Comparison of ENCODE assay signal across 9 cellular contexts in the genomic region with DNA sequence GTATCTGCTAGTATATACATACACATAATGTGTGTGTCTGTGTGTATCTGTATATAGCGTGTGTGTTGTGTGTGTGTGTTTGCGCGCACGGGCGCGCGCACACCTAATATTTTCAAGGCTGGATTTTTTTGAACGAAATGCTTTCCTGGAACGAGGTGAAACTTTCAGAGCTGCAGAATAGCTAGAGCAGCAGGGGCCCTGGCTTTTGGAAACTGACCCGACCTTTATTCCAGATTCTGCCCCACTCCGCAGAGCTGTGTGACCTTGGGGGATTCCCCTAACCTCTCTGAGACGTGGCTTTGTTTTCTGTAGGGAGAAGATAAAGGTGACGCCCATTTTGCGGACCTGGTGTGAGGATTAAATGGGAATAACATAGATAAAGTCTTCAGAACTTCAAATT. TPM values are rescaled to one million over a fixed set of nuclear protein-coding genes. Genes with fewer than 3 reads are reported as not detected.
DNase-seq lines count a peak whose midpoint lies in the region; ATAC-seq and TF ChIP-seq lines count a peak whose summit lies in the region.
"Had no signal": no experiment of that assay in that cellular context is flagged by ENCODE, and none has a peak within 500 bp of the region (broad histone marks: within the 10 kb centered on the region; RNA-seq: fewer than 3 reads in every experiment).

No MANE protein-coding gene starts in this region.

- DNase-seq in DMS53 (lab: John Stamatoyannopoulos, UW) (peak; percentile 44), DMS53 treated with DMSO at 0.1 percent for 48 hours (lab: John Stamatoyannopoulos, UW; ENCODE audit: unreplicated experiment) (no peak), fibroblast of pulmonary artery (ENCODE audit: low read depth) (peak; percentile 12), ovary (peak in 2 of 5 donors; percentile 24 to 56), dedifferentiated amniotic fluid mesenchymal stem cell (ENCODE audit: extremely low spot score) (no peak), NCI-H1092 treated with DMSO at 0.1 percent for 48 hours (lab: John Stamatoyannopoulos, UW) (no peak)
- peak; percentile 75 for DNase-seq in activated CD4-positive, alpha-beta T cell treated with anti-CD3 and anti-CD28 coated beads, Interleukin-2, amount 10 ng/mL, durations not matched to agents 24 days and 14 days

- no peaks in the 10 kb centered on the region for H3K27me3 Mint-ChIP-seq in activated CD4-positive, alpha-beta T cell treated with anti-CD3 and anti-CD28 coated beads, Interleukin-2, amount 10 ng/mL, durations not matched to agents 24 days and 14 days

- no peaks in the 10 kb centered on the region for H3K36me3 ChIP-seq in ovary

- peak; percentile 31 for ATAC-seq in HG03095 (IDR thresholded peaks at IDR 0.05; ENCODE audit: unreplicated experiment)

- H3K9me3 Mint-ChIP-seq in activated CD4-positive, alpha-beta T cell treated with anti-CD3 and anti-CD28 coated beads, Interleukin-2, amount 10 ng/mL, durations not matched to agents 24 days and 14 days, result no peaks in the 10 kb centered on the region

- no peaks in the 10 kb centered on the region for H3K9me3 ChIP-seq in ovary

- WGBS in ovary, 3 donors, result 0 to 5% (median 1%) methylated on average over 14 of the region's 14 CpGs

- peaks cover 2% of the 10 kb centered on the region for H3K4me1 ChIP-seq in ovary (ENCODE audit: insufficient read depth)

- H3K4me3 ChIP-seq in fibroblast of pulmonary artery (replicated peaks; ENCODE audit: low read depth, low read length) (peak overlapping the region; percentile 92), ovary (peak overlapping the region; percentile 58)

- peaks cover 13% of the 10 kb centered on the region for H3K4me1 Mint-ChIP-seq in activated CD4-positive, alpha-beta T cell treated with anti-CD3 and anti-CD28 coated beads, Interleukin-2, amount 10 ng/mL, durations not matched to agents 24 days and 14 days

- TF ChIP-seq CTCF in fibroblast of pulmonary artery (IDR thresholded peaks at IDR 0.05; ENCODE audit: low read length, missing control alignments) (no peak), ovary (IDR thresholded peaks at IDR 0.05) (no peak)

- H3K27ac ChIP-seq in ovary, result peak overlapping the region; percentile 68 to 82

- intact Hi-C loops in activated CD4-positive, alpha-beta T cell treated with anti-CD3 and anti-CD28 coated beads, Interleukin-2, amount 10 ng/mL, durations not matched to agents 24 days and 14 days (cut with micrococcal nuclease), result loop anchor here (2.0 to 5.0 kb wide), 3 partner anchors 18 to 141 kb away; no protein-coding TSS in a partner anchor
- intact Hi-C loops in ovary (cut with DNase I), result loop anchor here in 1 of 4 donors (5.0 kb wide), 1 partner anchor 151 kb away; no protein-coding TSS in a partner anchor

- H3K4me3 Mint-ChIP-seq in activated CD4-positive, alpha-beta T cell treated with anti-CD3 and anti-CD28 coated beads, Interleukin-2, amount 10 ng/mL, durations not matched to agents 24 days and 14 days, result peak overlapping the region; percentile 98

- TF ChIP-seq POLR2A in ovary (IDR thresholded peaks at IDR 0.05), result no peak

- H3K27me3 ChIP-seq in ovary, result no peaks in the 10 kb centered on the region

- H3K27ac Mint-ChIP-seq in activated CD4-positive, alpha-beta T cell treated with anti-CD3 and anti-CD28 coated beads, Interleukin-2, amount 10 ng/mL, durations not matched to agents 24 days and 14 days, result peak overlapping the region; percentile 93

- peaks cover 10% of the 10 kb centered on the region for H3K36me3 Mint-ChIP-seq in activated CD4-positive, alpha-beta T cell treated with anti-CD3 and anti-CD28 coated beads, Interleukin-2, amount 10 ng/mL, durations not matched to agents 24 days and 14 days (ENCODE audit: low read depth)

- TF ChIP-seq EP300 in ovary (IDR thresholded peaks at IDR 0.05), result no peak

RNA-seq across cellular contexts. Expression of a gene that starts 0.8 kb away (rescaled TPM):
- 45.4 and 47.3 TPM in 2 replicates for total RNA-seq in activated CD4-positive, alpha-beta T cell treated with anti-CD3 and anti-CD28 coated beads, Interleukin-2, amount 10 ng/mL, durations not matched to agents 24 days and 14 days
- 10 to 100 TPM in 6 of 7 donors, 1 to 10 TPM in 1; 4.5 to 29.2 (median 21.9) TPM for total RNA-seq in ovary
- 10 to 100 TPM; 17.0 to 27.7 TPM for polyA plus RNA-seq in ovary

RNA-seq across cellular contexts. Expression of a gene that starts 22.4 kb away (rescaled TPM):
- not detected in 2 replicates for total RNA-seq in activated CD4-positive, alpha-beta T cell treated with anti-CD3 and anti-CD28 coated beads, Interleukin-2, amount 10 ng/mL, durations not matched to agents 24 days and 14 days
- total RNA-seq in ovary, result not detected
- polyA plus RNA-seq in ovary, result not detected
- polyA plus RNA-seq: adipose tissue had no signal

Comparison
In these comparisons a context has a peak if more than half of its experiments do, and no peak if none do; other contexts are left out.
1. DNase-seq: peak in DMS53 (single experiment), activated CD4-positive, alpha-beta T cell treated with anti-CD3 and anti-CD28 coated beads, Interleukin-2, amount 10 ng/mL, durations not matched to agents 24 days and 14 days (single experiment) and fibroblast of pulmonary artery (single experiment); none in DMS53 treated with DMSO at 0.1 percent for 48 hours (single experiment), dedifferentiated amniotic fluid mesenchymal stem cell (single experiment) and NCI-H1092 treated with DMSO at 0.1 percent for 48 hours (single experiment).